In genomic region chr1:9721606-9722377, GRCh38 we compare ENCODE assay signal across 8 cellular contexts.
DNase-seq lines count a peak whose midpoint lies in the region; ATAC-seq, FAIRE-seq and TF ChIP-seq lines count a peak whose summit lies in the region.

No MANE protein-coding gene starts in this region.

- H2AFZ ChIP-seq in Loucy (ENCODE audit: low read length), result no peak overlapping the region

- peaks cover 9% of the 10 kb centered on the region for H3K4me1 Mint-ChIP-seq in endodermal cell

- H3K36me3 ChIP-seq in Loucy (ENCODE audit: insufficient read depth, low read length), result no peaks in the 10 kb centered on the region
- H3K36me3 ChIP-seq in endodermal cell (ENCODE audit: control insufficient read depth, insufficient read depth, low read length), result no peaks in the 10 kb centered on the region
- no peaks in the 10 kb centered on the region for H3K36me3 ChIP-seq in pancreas

- ATAC-seq in pancreas (peak in 1 of 4 donors; percentile 15), HG03520 (IDR thresholded peaks at IDR 0.05; ENCODE audit: unreplicated experiment) (no peak), HG03039 (IDR thresholded peaks at IDR 0.05; ENCODE audit: unreplicated experiment) (no peak)

- no peak for FAIRE-seq in pancreas (lab: Jason Lieb, UNC)

- DNase-seq in DMS53 treated with DMSO at 0.1 percent for 48 hours (lab: John Stamatoyannopoulos, UW; ENCODE audit: unreplicated experiment), result peak; percentile 31
- peak; percentile 96 for DNase-seq in activated CD8-positive, alpha-beta memory T cell treated with anti-CD3 and anti-CD28 coated beads for 24 hours
- DNase-seq in endodermal cell, result peak; percentile 96
- peak in 1 of 6 donors; percentile 55 for DNase-seq in pancreas
- no peak for DNase-seq in posterior vena cava (ENCODE audit: low spot score)

- whole genome bisulfite sequencing in endodermal cell (ENCODE audit: insufficient coverage in 1 of 2, insufficient read length in 1 of 2), 2 experiments, result 76 to 84% methylated on average over 10 to 29 of the region's 29 CpGs
- WGBS in pancreas, 2 donors, result 78 to 80% methylated on average over 29 of the region's 29 CpGs

- H3K27ac ChIP-seq in endodermal cell (ENCODE audit: low read depth, low read length) (no peak overlapping the region), pancreas (no peak overlapping the region)

- no peak overlapping the region for H3K4me2 ChIP-seq in Loucy (ENCODE audit: low read depth, low read length, poor library complexity, severe bottlenecking)

- no peaks in the 10 kb centered on the region for H4K20me1 ChIP-seq in Loucy (ENCODE audit: insufficient read depth, low read length, poor library complexity, severe bottlenecking)

- peaks cover 10% of the 10 kb centered on the region for H3K9me3 Mint-ChIP-seq in endodermal cell

- H3K79me2 ChIP-seq in Loucy (ENCODE audit: insufficient read depth, low read length), result peaks cover 6% of the 10 kb centered on the region; the same call in 1 of the 2 replicates

- no peaks in the 10 kb centered on the region for H3K9me2 ChIP-seq in Loucy (replicated peaks; ENCODE audit: low read depth, low read length)

- H3K4me3 Mint-ChIP-seq in endodermal cell, result no peak overlapping the region

- H3K9me3 ChIP-seq in Loucy (ENCODE audit: insufficient read depth, low read depth, low read length) (no peaks in the 10 kb centered on the region), endodermal cell (ENCODE audit: control insufficient read depth, low read length) (peaks cover 12% of the 10 kb centered on the region), pancreas (no peaks in the 10 kb centered on the region)

- no peaks in the 10 kb centered on the region for H3F3A ChIP-seq in Loucy (ENCODE audit: low read depth)

- H3K27me3 ChIP-seq in Loucy (ENCODE audit: insufficient read depth, low read length, poor library complexity, severe bottlenecking) (no peaks in the 10 kb centered on the region), endodermal cell (ENCODE audit: control insufficient read depth, insufficient read depth, low read length, poor library complexity, severe bottlenecking) (no peaks in the 10 kb centered on the region), pancreas (no peaks in the 10 kb centered on the region)

- no peaks in the 10 kb centered on the region for H3K27me3 Mint-ChIP-seq in endodermal cell (ENCODE audit: insufficient read depth)

- H3K4me1 ChIP-seq in Loucy (ENCODE audit: insufficient read depth, low read length, poor library complexity, severe bottlenecking) (peaks cover 14% of the 10 kb centered on the region), endodermal cell (ENCODE audit: control insufficient read depth, insufficient read depth, low read length) (no peaks in the 10 kb centered on the region), pancreas (no peaks in the 10 kb centered on the region)

- intact Hi-C loops in pancreas (cut with DNase I) (loop anchor here in 1 of 3 donors (5.0 kb wide), 1 partner anchor 141 kb away; no protein-coding TSS in a partner anchor), posterior vena cava (cut with DNase I) (loop anchor here in 1 of 2 donors (10.0 kb wide), 1 partner anchor 143 kb away; no protein-coding TSS in a partner anchor)

- TF ChIP-seq CTCF in Loucy (conservative IDR thresholded peaks at IDR 0.05; ENCODE audit: low read length), result peak; percentile 74
- peak; percentile 95 for TF ChIP-seq CTCF in endodermal cell (conservative IDR thresholded peaks at IDR 0.05)
- TF ChIP-seq CTCF in pancreas (IDR thresholded peaks at IDR 0.05), result peak in 3 of 4 donors; percentile 16 to 36 (median 17)

- peaks cover 33% of the 10 kb centered on the region for H3K36me3 Mint-ChIP-seq in endodermal cell (ENCODE audit: low read depth)

- H3K4me3 ChIP-seq in Loucy (ENCODE audit: low read length, poor library complexity, severe bottlenecking) (no peak overlapping the region), endodermal cell (ENCODE audit: low read length) (no peak overlapping the region), pancreas (no peak overlapping the region)

- H3K27ac Mint-ChIP-seq in endodermal cell, result no peak overlapping the region

- H3K9ac ChIP-seq in Loucy (ENCODE audit: low read depth, low read length, poor library complexity, severe bottlenecking), result no peak overlapping the region
- H3K9ac ChIP-seq in endodermal cell (ENCODE audit: extremely low read depth, low read length, poor library complexity, severe bottlenecking), result no peak overlapping the region

Comparison
In these comparisons a context has a peak if more than half of its experiments do, and no peak if none do; other contexts are left out.
1. CTCF ChIP-seq: peak in every context shown above with its lines; median percentile 95 in endodermal cell; 74 in Loucy; 17 in pancreas.